ENCODE assay signal across 22 cellular contexts in genomic region chr7:37379546-37379945, GRCh38.
"Had no signal": no experiment of that assay in that cellular context is flagged by ENCODE, and none has a peak within 500 bp of the region (broad histone marks: within the 10 kb centered on the region; RNA-seq: fewer than 3 reads in every experiment).

No MANE protein-coding gene starts in this region.

- H3K9me3 ChIP-seq: MG63 had no signal

- H3K27ac ChIP-seq: SJSA1, SK-N-MC had no signal

- H3K4me1 ChIP-seq: SJSA1 had no signal

- FAIRE-seq: RCC 7860 had no signal

- H3K4me3 ChIP-seq: MG63, SJSA1, SK-N-MC had no signal

- DNase-seq: KBM-7, MG63, NCI-H1092, NCI-H1105 treated with DMSO at 0.1 percent for 48 hours, NCI-H1417 treated with DMSO at 0.1 percent for 48 hours, NCI-H146, NCI-H1694 treated with DMSO at 0.1 percent for 48 hours, NCI-H1930, NCI-H2081, NCI-H2107, NCI-H226, NCI-H446, NCI-H510A, NCI-H524 treated with DMSO at 0.1 percent for 48 hours, NCI-H69, NCI-H774, Right ventricle myocardium superior, RPMI8226, SIG-M5 had no signal

- H3K36me3 ChIP-seq: MG63, SJSA1 had no signal

- H3K27me3 ChIP-seq: MG63, SJSA1 had no signal
